In genomic region chr20:23150304-23151007, GRCh38 we compare ENCODE assay signal across 21 cellular contexts.
DNase-seq lines count a peak whose midpoint lies in the region; ATAC-seq, FAIRE-seq and TF ChIP-seq lines count a peak whose summit lies in the region.
"Had no signal": no experiment of that assay in that cellular context is flagged by ENCODE, and none has a peak within 500 bp of the region (broad histone marks: within the 10 kb centered on the region; RNA-seq: fewer than 3 reads in every experiment).

No MANE protein-coding gene starts in this region.

- no TSS peak for BruUV-seq in K562 (replicated peaks; lab: Mats Ljungman, UMichigan)

- H3K27me3 ChIP-seq in heart right ventricle: no peaks in the 10 kb centered on the region
- H3K27me3 ChIP-seq in K562 (ENCODE audit: control insufficient read depth in 2 of 2, insufficient read depth in 2 of 2, low read length in 2 of 2): no peaks in the 10 kb centered on the region
- H3K27me3 ChIP-seq: suprapubic skin had no signal

- H3K27ac Mint-ChIP-seq in type B pancreatic cell: no peak overlapping the region
- H3K27ac Mint-ChIP-seq: activated CD8-positive, alpha-beta T cell treated with anti-CD3 and anti-CD28 coated beads, Interleukin-2, amount 10 ng/mL, durations not matched to agents 7 days and 5 days; memory B cell had no signal

- TF ChIP-seq EP300 in K562 (IDR thresholded peaks at IDR 0.05; ENCODE audit: low read length): no peak

- H3K79me2 ChIP-seq in K562 (ENCODE audit: control insufficient read depth, insufficient read depth, low read length): peaks cover 19% of the 10 kb centered on the region

- H3K27ac ChIP-seq in heart right ventricle: peak overlapping the region in 7 of 10 donors; percentile 10 to 89 (median 74)
- H3K27ac ChIP-seq in K562 (ENCODE audit: extremely low read depth, low read depth, low read length): peak overlapping the region; percentile 99; the same call in 2 of the 3 replicates
- H3K27ac ChIP-seq: suprapubic skin, VCaP had no signal

- H3K36me3 Mint-ChIP-seq in type B pancreatic cell: no peaks in the 10 kb centered on the region
- H3K36me3 Mint-ChIP-seq: immature natural killer cell, memory B cell had no signal

- peak overlapping the region; percentile 92; the same call in 1 of the 2 replicates for H3K4me2 ChIP-seq in K562 (ENCODE audit: insufficient read depth, low read length)

- CTCF ChIA-PET in K562 (lab: Yijun Ruan, JAX; ENCODE audit: low intra/inter-chr PET ratio): no interaction called here

- POLR2A ChIA-PET in K562 (lab: Yijun Ruan, JAX): interaction anchor here (1.1 to 8.2 kb wide), 7 partner anchors 9 to 88 kb away, joined by 3 to 109 read pairs (median 5); no protein-coding TSS in a partner anchor

- no peaks in the 10 kb centered on the region for H3K9me1 ChIP-seq in K562 (ENCODE audit: control insufficient read depth, insufficient read depth, low read length)

- peaks cover 3% of the 10 kb centered on the region for H3K27me3 Mint-ChIP-seq in type B pancreatic cell

- in situ Hi-C loops in K562 (cut with MboI): no loop called here

- H3K4me3 Mint-ChIP-seq in type B pancreatic cell: no peak overlapping the region
- H3K4me3 Mint-ChIP-seq: activated CD8-positive, alpha-beta T cell treated with anti-CD3 and anti-CD28 coated beads, Interleukin-2, amount 10 ng/mL, durations not matched to agents 7 days and 5 days; immature natural killer cell; memory B cell; neural crest cell had no signal

- no peaks in the 10 kb centered on the region for H4K20me1 ChIP-seq in K562 (replicated peaks; ENCODE audit: control insufficient read depth, insufficient read depth, low read length)

- H3K4me3 ChIP-seq in heart right ventricle: no peak overlapping the region
- H3K4me3 ChIP-seq in K562: no peak overlapping the region
- no peak overlapping the region for H3K4me3 ChIP-seq in lower leg skin (ENCODE audit: low read depth, poor library complexity, severe bottlenecking)
- H3K4me3 ChIP-seq: GM12878, suprapubic skin had no signal

- peaks cover 25% of the 10 kb centered on the region for H3K4me1 Mint-ChIP-seq in type B pancreatic cell (ENCODE audit: unreplicated experiment)
- H3K4me1 Mint-ChIP-seq: immature natural killer cell had no signal

- H3K9me3 Mint-ChIP-seq in type B pancreatic cell: no peaks in the 10 kb centered on the region
- H3K9me3 Mint-ChIP-seq: immature natural killer cell, memory B cell had no signal

- no peak for ATAC-seq in heart right ventricle
- no peak for ATAC-seq in K562
- no peak for ATAC-seq in HG02798 (IDR thresholded peaks at IDR 0.05; ENCODE audit: poor library complexity, unreplicated experiment)
- ATAC-seq: activated CD8-positive, alpha-beta T cell treated with anti-CD3 and anti-CD28 coated beads, Interleukin-2, amount 10 ng/mL, durations not matched to agents 7 days and 5 days; GM12878 had no signal

- peak overlapping the region; percentile 77 to 92; a peak in 3 of 4 replicates for H3K9ac ChIP-seq in K562 (ENCODE audit: insufficient read depth in 1 of 2, low read depth in 2 of 2, low read length in 2 of 2)

- no peaks in the 10 kb centered on the region for H3K9me3 ChIP-seq in heart right ventricle
- H3K9me3 ChIP-seq in K562 (replicated peaks; ENCODE audit: control insufficient read depth, insufficient read depth, low read depth, low read length): no peaks in the 10 kb centered on the region
- H3K9me3 ChIP-seq: suprapubic skin had no signal

- no peak for TF ChIP-seq RAD21 in K562 (CRISPR knock-in tag; conservative IDR thresholded peaks at IDR 0.05 in 1 of 2, IDR thresholded peaks at IDR 0.05 in 1 of 2)

- TF ChIP-seq POLR2A in K562 (conservative IDR thresholded peaks at IDR 0.05) (no peak), lower leg skin (IDR thresholded peaks at IDR 0.05) (no peak)

- intact Hi-C loops in heart right ventricle (cut with DNase I) (no loop called here), cardiac septum (cut with DNase I) (loop anchor here (5.0 kb wide), 2 partner anchors 52 to 88 kb away; no protein-coding TSS in a partner anchor), K562 (cut with micrococcal nuclease) (no loop called here), lower leg skin (cut with DNase I; ENCODE audit: low total_unique reads) (loop anchor here (10.0 kb wide), 1 partner anchor 96 kb away; no protein-coding TSS in a partner anchor)

- no peak overlapping the region for H2AFZ ChIP-seq in K562 (ENCODE audit: low read depth, low read length)

- 64 to 77% methylated on average over 8 of the region's 8 CpGs for WGBS in heart right ventricle, 2 donors
- 86% methylated on average over 5 of the region's 8 CpGs for WGBS in K562 (ENCODE audit: insufficient coverage, low coverage, missing lambda C conversion rate)
- 63% methylated on average over 7 to 8 of the region's 8 CpGs for WGBS in lower leg skin, 2 donors

- H3K36me3 ChIP-seq in heart right ventricle (no peaks in the 10 kb centered on the region), K562 (ENCODE audit: control insufficient read depth, insufficient read depth, low read length) (no peaks in the 10 kb centered on the region; the same call in 2 of the 3 replicates)
- H3K36me3 ChIP-seq: suprapubic skin had no signal

- DNase-seq in heart right ventricle (peak in 1 of 2 donors; percentile 6), cardiac septum (ENCODE audit: low spot score) (no peak), K562 (ENCODE audit: extremely low read depth in 1 of 4, low spot score in 3 of 4) (no peak), lower leg skin (ENCODE audit: low spot score in 2 of 2) (peak; percentile 16 to 83), type B pancreatic cell (ENCODE audit: extremely low spot score, unreplicated experiment) (peak; percentile 52), anterior cingulate cortex (lab: John Stamatoyannopoulos, UW) (no peak), NAMALWA (ENCODE audit: low spot score) (no peak)
- DNase-seq: activated effector memory CD4-positive, alpha-beta T cell treated with Interleukin-2 at 50 U/mL for 16 hours; GOT3; immature natural killer cell; NCI-H2081 treated with DMSO at 0.1 percent for 48 hours; NCI-H774 had no signal

- FAIRE-seq in K562 (lab: Jason Lieb, UNC): no peak
- FAIRE-seq: astrocyte, G401.6, GM12878 had no signal

- TF ChIP-seq CTCF in heart right ventricle (IDR thresholded peaks at IDR 0.05) (no peak), K562 (IDR thresholded peaks at IDR 0.05 in 2 of 3, conservative IDR thresholded peaks at IDR 0.05 in 1 of 3; ENCODE audit: insufficient read depth in 2 of 3, low read depth in 1 of 3, low read length in 3 of 3) (no peak), lower leg skin (IDR thresholded peaks at IDR 0.05) (no peak), type B pancreatic cell (conservative IDR thresholded peaks at IDR 0.05) (no peak)

- H3K4me1 ChIP-seq in heart right ventricle (peaks cover 13 to 91% (median 63%) of the 10 kb centered on the region in 9 donors), K562 (replicated peaks in 1 of 2; ENCODE audit: control insufficient read depth in 2 of 2, insufficient read depth in 2 of 2, low read length in 2 of 2) (peaks cover 66 to 92% of the 10 kb centered on the region in 2 experiments)

TF ChIP-seq in K562, 482 proteins besides CTCF, POLR2A, EP300 and RAD21 (continues in another document):
- TF ChIP-seq GATAD2A (IDR thresholded peaks at IDR 0.05): 0 out of 2 replicates have a peak, but pooled peaks have one; percentile 20
- no peak for TF ChIP-seq NR2C1 (IDR thresholded peaks at IDR 0.05)
- TF ChIP-seq NR2C1 (tag; IDR thresholded peaks at IDR 0.05): peak; percentile 35
- no peak for TF ChIP-seq AFF1 (IDR thresholded peaks at IDR 0.05; ENCODE audit: low read depth in 1 of 2, partially characterized antibody in 2 of 2)
- 0 out of 2 replicates have a peak, but pooled peaks have one; percentile 34 for TF ChIP-seq POLR2G (IDR thresholded peaks at IDR 0.05; ENCODE audit: low read depth, low read length)
- TF ChIP-seq CXXC5 (CRISPR knock-in tag; IDR thresholded peaks at IDR 0.05): 0 out of 2 replicates have a peak, but pooled peaks have one; percentile 8

Comparison
In these comparisons a context has a peak if more than half of its experiments do, and no peak if none do; other contexts are left out.
1. intact Hi-C loops: an anchor here in cardiac septum (5.0 kb wide) and lower leg skin (10.0 kb wide); none called in heart right ventricle and K562.
2. DNase-seq: peak in lower leg skin (2 of 2) and type B pancreatic cell (single experiment); none in cardiac septum (single experiment), K562 (0 of 4), anterior cingulate cortex (0 of 58) and NAMALWA (single experiment).